16 cellular contexts compared by ENCODE assay signal in genomic region chr1:179137623-179138235, GRCh38. TPM values are rescaled to one million over a fixed set of nuclear protein-coding genes. Genes with fewer than 3 reads are reported as not detected.
DNase-seq lines count a peak whose midpoint lies in the region; ATAC-seq, FAIRE-seq and TF ChIP-seq lines count a peak whose summit lies in the region.
"Had no signal": no experiment of that assay in that cellular context is flagged by ENCODE, and none has a peak within 500 bp of the region (broad histone marks: within the 10 kb centered on the region; RNA-seq: fewer than 3 reads in every experiment).

No MANE protein-coding gene starts in this region.

- DNase-seq in A549 (ENCODE audit: low read depth in 1 of 2, low spot score in 1 of 2) = no peak
- no peak for DNase-seq in HFFc6
- DNase-seq in mammary epithelial cell = no peak
- no peak for DNase-seq in left lung
- DNase-seq in iPS-NIHi11 (ENCODE audit: low spot score) = no peak
- DNase-seq in thyroid gland = no peak
- DNase-seq in COLO829 (ENCODE audit: low spot score) = no peak
- DNase-seq: GOT3, NCI-H1436 treated with DMSO at 0.1 percent for 48 hours, NCI-H446 had no signal

- peak overlapping the region; percentile 64 for H3K4me3 Mint-ChIP-seq in HFFc6
- H3K4me3 Mint-ChIP-seq: memory B cell had no signal

- H4K20me1 ChIP-seq in mammary epithelial cell (ENCODE audit: insufficient read depth, low read length) = peaks cover 2% of the 10 kb centered on the region

- peaks cover 38% of the 10 kb centered on the region for H3K4me1 ChIP-seq in A549
- H3K4me1 ChIP-seq in mammary epithelial cell (ENCODE audit: insufficient read depth, low read length) = peaks cover 18% of the 10 kb centered on the region
- peaks cover 9 to 30% of the 10 kb centered on the region in 2 donors for H3K4me1 ChIP-seq in left lung
- H3K4me1 ChIP-seq in thyroid gland = no peaks in the 10 kb centered on the region

- dilution Hi-C loops in mammary epithelial cell (cut with HindIII; ENCODE audit: low sequenced_read_pairs) = no loop called here

- peaks cover 50% of the 10 kb centered on the region for H3K36me3 Mint-ChIP-seq in HFFc6 (ENCODE audit: low read depth)
- H3K36me3 Mint-ChIP-seq: activated naive CD4-positive, alpha-beta T cell treated with anti-CD3 and anti-CD28 coated beads, Interleukin-2, amount 50 U/mL, for 72 hours had no signal

- WGBS in A549 (ENCODE audit: missing lambda C conversion rate) = 69% methylated on average over 5 of the region's 5 CpGs
- 72% methylated on average over 5 of the region's 5 CpGs for whole genome bisulfite sequencing in mammary epithelial cell (ENCODE audit: low coverage, missing lambda C conversion rate)
- WGBS in thyroid gland, 2 donors = 83 to 92% methylated on average over 5 of the region's 5 CpGs

- intact Hi-C loops in mammary epithelial cell (cut with micrococcal nuclease) = no loop called here
- intact Hi-C loops in left lung (cut with DNase I) = no loop called here
- intact Hi-C loops in thyroid gland (cut with DNase I) = no loop called here

- CTCF ChIA-PET in A549 (lab: Yijun Ruan, JAX) (interaction anchor here (0.5 to 1.3 kb wide), 2 partner anchors 17 to 192 kb away, joined by 3 to 6 read pairs; no protein-coding TSS in a partner anchor), mammary epithelial cell (lab: Charles Lee; ENCODE audit: low non-redundant PET) (no interaction called here)

- no peak overlapping the region for H2AFZ ChIP-seq in mammary epithelial cell (ENCODE audit: low read depth, low read length)

- H3K4me2 ChIP-seq in A549 = peak overlapping the region; percentile 20; the same call in 1 of the 3 replicates
- H3K4me2 ChIP-seq in mammary epithelial cell (ENCODE audit: insufficient read depth, low read depth, low read length) = peak overlapping the region; percentile 50
- H3K4me2 ChIP-seq: KMS-11 had no signal

- no TSS peak for BruUV-seq in mammary epithelial cell (replicated peaks; lab: Mats Ljungman, UMichigan)

- H3K9ac ChIP-seq in mammary epithelial cell (ENCODE audit: insufficient read depth, low read length) = no peak overlapping the region
- H3K9ac ChIP-seq: KMS-11 had no signal

- no peak for TF ChIP-seq RAD21 in A549 (conservative IDR thresholded peaks at IDR 0.05 in 1 of 2, IDR thresholded peaks at IDR 0.05 in 1 of 2)

- H3K4me1 Mint-ChIP-seq in HFFc6 (ENCODE audit: low read depth) = peaks cover 44% of the 10 kb centered on the region

- TF ChIP-seq POLR2A in A549 (IDR thresholded peaks at IDR 0.05; ENCODE audit: low read length) (no peak), thyroid gland (IDR thresholded peaks at IDR 0.05) (no peak)

- no peak for FAIRE-seq in A549 (lab: Jason Lieb, UNC)
- FAIRE-seq: D721Med had no signal

- no peaks in the 10 kb centered on the region for H3K9me3 Mint-ChIP-seq in HFFc6
- H3K9me3 Mint-ChIP-seq: memory B cell had no signal

- peaks cover 7% of the 10 kb centered on the region for H3K27me3 Mint-ChIP-seq in HFFc6 (ENCODE audit: insufficient read depth)
- H3K27me3 Mint-ChIP-seq: memory B cell had no signal

- peaks cover 10% of the 10 kb centered on the region for H3K36me3 ChIP-seq in mammary epithelial cell (ENCODE audit: insufficient read depth, low read length)
- no peaks in the 10 kb centered on the region for H3K36me3 ChIP-seq in left lung
- H3K36me3 ChIP-seq in thyroid gland = no peaks in the 10 kb centered on the region
- H3K36me3 ChIP-seq: cardiac muscle cell had no signal

- H3K27ac ChIP-seq in A549 (peak overlapping the region in 1 of 2 experiments; percentile 63; a peak in 3 of 6 replicates), mammary epithelial cell (ENCODE audit: insufficient read depth, low read depth, low read length) (no peak overlapping the region), left lung (no peak overlapping the region), thyroid gland (no peak overlapping the region)
- H3K27ac ChIP-seq: cardiac muscle cell, KMS-11 had no signal

- POLR2A ChIA-PET in A549 (lab: Yijun Ruan, JAX) = no interaction called here

- no peaks in the 10 kb centered on the region for H3K9me3 ChIP-seq in A549
- no peaks in the 10 kb centered on the region for H3K9me3 ChIP-seq in mammary epithelial cell (replicated peaks; ENCODE audit: insufficient read depth, low read length)
- no peaks in the 10 kb centered on the region for H3K9me3 ChIP-seq in left lung
- no peaks in the 10 kb centered on the region for H3K9me3 ChIP-seq in thyroid gland

- TF ChIP-seq CTCF in A549 (IDR thresholded peaks at IDR 0.05) (no peak), HFFc6 (IDR thresholded peaks at IDR 0.05) (no peak), mammary epithelial cell (conservative IDR thresholded peaks at IDR 0.05 in 1 of 2, IDR thresholded peaks at IDR 0.05 in 1 of 2; ENCODE audit: extremely low read depth in 1 of 2, insufficient read depth in 1 of 2, low read depth in 1 of 2, low read length in 2 of 2) (no peak), left lung (IDR thresholded peaks at IDR 0.05) (no peak), thyroid gland (IDR thresholded peaks at IDR 0.05) (no peak)

- ATAC-seq in A549 = peak; percentile 39 to 51; a peak in 5 of 6 replicates
- peak; percentile 39 for ATAC-seq in left lung
- no peak for ATAC-seq in HG03457 (IDR thresholded peaks at IDR 0.05; ENCODE audit: unreplicated experiment)
- ATAC-seq: activated naive CD4-positive, alpha-beta T cell treated with anti-CD3 and anti-CD28 coated beads, Interleukin-2, amount 50 U/mL, for 72 hours had no signal

- in situ Hi-C loops in mammary epithelial cell (cut with MboI; ENCODE audit: low sequenced_read_pairs in 2 of 2) = no loop called here

- H3K79me2 ChIP-seq in mammary epithelial cell (ENCODE audit: insufficient read depth, low read length) = peaks cover 83% of the 10 kb centered on the region

- H3K4me3 ChIP-seq in A549 (no peak overlapping the region), mammary epithelial cell (replicated peaks in 1 of 3; ENCODE audit: insufficient read depth in 1 of 3, low read depth in 2 of 3, low read length in 3 of 3) (no peak overlapping the region), left lung (no peak overlapping the region), thyroid gland (replicated peaks in 1 of 3) (no peak overlapping the region)
- H3K4me3 ChIP-seq: cardiac muscle cell had no signal

- H3K27ac Mint-ChIP-seq in HFFc6 = peak overlapping the region; percentile 33
- H3K27ac Mint-ChIP-seq: activated naive CD4-positive, alpha-beta T cell treated with anti-CD3 and anti-CD28 coated beads, Interleukin-2, amount 50 U/mL, for 72 hours; memory B cell had no signal

- TF ChIP-seq EP300 in A549 (IDR thresholded peaks at IDR 0.05) = no peak

- H3K27me3 ChIP-seq in mammary epithelial cell (ENCODE audit: insufficient read depth, low read length) (no peaks in the 10 kb centered on the region), left lung (no peaks in the 10 kb centered on the region), thyroid gland (no peaks in the 10 kb centered on the region)
- H3K27me3 ChIP-seq: cardiac muscle cell had no signal

TF ChIP-seq in A549, 52 proteins besides CTCF, POLR2A, EP300 and RAD21 (continues in another document):
- TF ChIP-seq FOXS1 (CRISPR knock-in tag; IDR thresholded peaks at IDR 0.05) (no peak), BCL3 (IDR thresholded peaks at IDR 0.05) (no peak), NR3C1 (IDR thresholded peaks at IDR 0.05) (no peak), KDM1A (IDR thresholded peaks at IDR 0.05; ENCODE audit: low read depth) (no peak), USF2 (IDR thresholded peaks at IDR 0.05) (no peak), RNF2 (IDR thresholded peaks at IDR 0.05; ENCODE audit: borderline replicate concordance, low read depth) (no peak), PHF8 (IDR thresholded peaks at IDR 0.05; ENCODE audit: borderline replicate concordance, low read depth) (no peak), PBX3 (IDR thresholded peaks at IDR 0.05) (no peak)

RNA-seq across cellular contexts. Expression of gene TOR3A, which starts 55.9 kb away (rescaled TPM):
- polyA plus RNA-seq in A549 (2011; rRNA removed) (30.7 and 41.0 TPM in 2 replicates), A549 (2017; fragmentation: RNase III; extraction: RNeasy Plus Mini Kit Qiagen cat#74134 plus additional on column Dnase treatment) (44.5 to 48.9 TPM (median 46.4 TPM) in 3 replicates), mammary epithelial cell (34.9 TPM)
- 71.2 and 88.6 TPM in 2 replicates for polyA plus RNA-seq in A549 (2012; cell fraction: cytosol; rRNA removed)
- polyA plus RNA-seq in A549 (2012; cell fraction: nucleus; rRNA removed) = 94.6 and 102 TPM in 2 replicates
- polyA minus RNA-seq in A549 (2011; rRNA and poly(A)+ RNA removed) = 52.5 and 62.9 TPM in 2 replicates
- 10 to 100 TPM; 21.4 to 27.6 (median 24.5) TPM for total RNA-seq in HFFc6 (2021; fragmentation: NEBNext Ultra II Directional; extraction: Animal tissue kit (Norgen Biotek cat#: 25700))
- total RNA-seq in mammary epithelial cell (10 to 100 TPM; 33.5 to 38.0 TPM), left lung (10 to 100 TPM; 23.6 to 30.0 TPM), thyroid gland (10 to 100 TPM; 30.0 to 57.4 (median 45.2) TPM)
- polyA minus RNA-seq in mammary epithelial cell = 96.3 TPM
